Comparison of ENCODE assay signal across 8 cellular contexts in the genomic region with DNA sequence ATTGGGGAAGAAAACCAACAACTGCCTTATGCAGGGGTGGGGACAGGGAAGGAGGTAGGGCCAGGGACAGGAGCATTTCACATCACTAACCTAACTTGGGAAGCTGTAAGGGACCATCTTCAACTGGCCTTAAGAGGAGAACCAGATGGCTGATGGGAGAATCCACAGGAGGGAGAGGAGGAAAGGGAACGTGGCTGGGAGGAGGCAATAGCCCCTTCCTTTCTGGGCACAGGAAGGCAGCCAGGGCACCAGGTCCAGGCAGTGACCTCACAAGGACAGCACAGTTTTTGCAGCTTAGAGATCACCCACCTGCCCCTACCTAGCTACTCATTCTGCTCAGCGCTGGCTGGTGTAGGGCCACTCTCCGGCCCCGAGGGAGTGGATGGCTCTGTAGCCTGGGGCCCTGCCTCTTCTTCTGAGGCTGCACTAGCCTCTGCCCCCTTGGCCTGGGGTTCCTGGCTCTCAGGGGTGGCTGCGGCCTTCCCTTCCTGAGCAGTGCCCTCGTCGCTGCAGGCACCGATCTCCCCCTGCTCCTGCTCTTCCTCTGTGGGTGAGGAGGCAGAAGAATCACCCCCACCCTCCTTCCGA. TPM values are rescaled to one million over a fixed set of nuclear protein-coding genes. Genes with fewer than 3 reads are reported as not detected.
DNase-seq lines count a peak whose midpoint lies in the region; ATAC-seq and TF ChIP-seq lines count a peak whose summit lies in the region.

No MANE protein-coding gene starts in this region.

- H3K27me3 ChIP-seq in A673 (replicated peaks; ENCODE audit: insufficient read depth, low read depth, low read length, poor library complexity) (no peaks in the 10 kb centered on the region), adrenal gland (no peaks in the 10 kb centered on the region)

- peak overlapping the region; percentile 99 for H3K4me3 ChIP-seq in A673 (ENCODE audit: low read depth, low read length, poor library complexity, severe bottlenecking)
- peak overlapping the region in 2 of 4 donors; percentile 40 to 91 for H3K4me3 ChIP-seq in adrenal gland

- WGBS in adrenal gland, 4 donors: 6 to 36% (median 20%) methylated on average over 2 to 9 of the region's 9 CpGs

- H3K36me3 Mint-ChIP-seq in memory B cell: peaks cover 23% of the 10 kb centered on the region

- peak overlapping the region; percentile 85 for H3K4me3 Mint-ChIP-seq in memory B cell

- H3K4me1 ChIP-seq in A673 (ENCODE audit: insufficient read depth, low read length, poor library complexity, severe bottlenecking): peaks cover 15% of the 10 kb centered on the region
- H3K4me1 ChIP-seq in adrenal gland (replicated peaks in 1 of 2): peaks cover 6 to 27% of the 10 kb centered on the region in 2 donors

- POLR2A ChIA-PET in A673 (lab: Charles Lee; ENCODE audit: low non-redundant PET): no interaction called here

- peak; percentile 37 for DNase-seq in A673 (ENCODE audit: low spot score)
- DNase-seq in GM20000 (ENCODE audit: low spot score): peak; percentile 10
- no peak for DNase-seq in adrenal gland
- DNase-seq in memory B cell (ENCODE audit: low spot score in 2 of 2): no peak
- DNase-seq in KG1 (lab: John Stamatoyannopoulos, UW): no peak
- no peak for DNase-seq in midbrain (lab: John Stamatoyannopoulos, UW)

- no peak for TF ChIP-seq POLR2A in adrenal gland (IDR thresholded peaks at IDR 0.05)

- H3K27ac ChIP-seq in A673 (ENCODE audit: low read depth, low read length, poor library complexity, severe bottlenecking) (peak overlapping the region; percentile 96), adrenal gland (peak overlapping the region in 3 of 5 donors; percentile 6 to 81 (median 49))

- no peak for TF ChIP-seq CTCF in A673 (conservative IDR thresholded peaks at IDR 0.05; ENCODE audit: low read depth, low read length)
- no peak for TF ChIP-seq CTCF in GM20000 (IDR thresholded peaks at IDR 0.05; ENCODE audit: extremely low read depth, missing control alignments)
- no peak for TF ChIP-seq CTCF in adrenal gland (IDR thresholded peaks at IDR 0.05)

- H3K27ac Mint-ChIP-seq in memory B cell: peak overlapping the region; percentile 79

- CTCF ChIA-PET in A673 (lab: Charles Lee): no interaction called here

- no peaks in the 10 kb centered on the region for H3K9me3 Mint-ChIP-seq in memory B cell

- H3K27me3 Mint-ChIP-seq in memory B cell: no peaks in the 10 kb centered on the region

- no TSS peak for BruUV-seq in A673 (replicated peaks; lab: Mats Ljungman, UMichigan)

- H3K36me3 ChIP-seq in A673 (ENCODE audit: insufficient read depth, low read length, poor library complexity, severe bottlenecking): peaks cover 51% of the 10 kb centered on the region
- peaks cover 0 to 43% of the 10 kb centered on the region in 2 donors for H3K36me3 ChIP-seq in adrenal gland (replicated peaks in 1 of 2)

- intact Hi-C loops in A673 (cut with micrococcal nuclease; ENCODE audit: unreplicated experiment): loop anchor here (10.0 kb wide), 1 partner anchor 110 kb away; the partner anchor contains the start of genes EIF3I and TMEM234
- intact Hi-C loops in adrenal gland (cut with DNase I): no loop called here

- H3K9me3 ChIP-seq in A673 (ENCODE audit: low read depth, low read length, poor library complexity, severe bottlenecking): no peaks in the 10 kb centered on the region
- no peaks in the 10 kb centered on the region for H3K9me3 ChIP-seq in adrenal gland (replicated peaks in 1 of 3)

- peaks cover 38% of the 10 kb centered on the region for H3K4me1 Mint-ChIP-seq in memory B cell

- ATAC-seq in memory B cell (ENCODE audit: low read depth) (no peak), HG02642 (IDR thresholded peaks at IDR 0.05; ENCODE audit: poor library complexity, unreplicated experiment) (no peak), HG02870 (IDR thresholded peaks at IDR 0.05; ENCODE audit: unreplicated experiment) (no peak)

RNA-seq across cellular contexts. Expression of gene MARCKSL1, which starts 1.7 kb away (rescaled TPM):
- total RNA-seq in A673 (2021) (425 and 445 TPM in 2 replicates), adrenal gland (10 to 100 TPM; 24.2 to 82.2 (median 50.0) TPM)
- 10 to 100 TPM; 34.4 to 54.8 (median 49.2) TPM for polyA plus RNA-seq in adrenal gland

RNA-seq across cellular contexts. Expression of gene FAM229A, which starts 27.9 kb away (rescaled TPM):
- total RNA-seq in A673 (2021) (4.7 and 5.2 TPM in 2 replicates), adrenal gland (10 to 100 TPM in 3 of 8 donors, 1 to 10 TPM in 5; 1.3 to 12.8 (median 5.8) TPM)
- 100 to 1,000 TPM in 1 of 3 donors, 10 to 100 TPM in 1, 1 to 10 TPM in 1; 1.6 to 110 (median 56.7) TPM for polyA plus RNA-seq in adrenal gland

RNA-seq across cellular contexts. Expression of gene TSSK3, which starts 28.0 kb away (rescaled TPM):
- 3.9 and 4.3 TPM in 2 replicates for total RNA-seq in A673 (2021)
- 1 to 10 TPM in 5 of 8 donors, under 1 TPM in 2, not detected in 1; 0.69 to 5.3 (median 2.4) TPM for total RNA-seq in adrenal gland
- polyA plus RNA-seq in adrenal gland: 1 to 10 TPM in 2 of 3 donors, under 1 TPM in 1; 0.84 to 2.1 (median 1.2) TPM

RNA-seq across cellular contexts. Expression of gene HDAC1, which starts 42.5 kb away (rescaled TPM):
- total RNA-seq in A673 (2021) (192 and 195 TPM in 2 replicates), adrenal gland (10 to 100 TPM; 52.2 to 93.1 (median 74.7) TPM)
- 10 to 100 TPM; 54.4 to 70.1 (median 59.6) TPM for polyA plus RNA-seq in adrenal gland

RNA-seq across cellular contexts. Expression of gene BSDC1, which starts 59.9 kb away (rescaled TPM):
- total RNA-seq in A673 (2021) (47.4 and 48.0 TPM in 2 replicates), adrenal gland (100 to 1,000 TPM in 7 of 8 donors, 10 to 100 TPM in 1; 95.5 to 153 (median 112) TPM)
- 10 to 100 TPM; 47.9 to 80.2 (median 63.9) TPM for polyA plus RNA-seq in adrenal gland

Comparison
In these comparisons a context has a peak if more than half of its experiments do, and no peak if none do; other contexts are left out.
1. DNase-seq: peak in A673 (single experiment) and GM20000 (single experiment); none in adrenal gland (0 of 7), memory B cell (0 of 2), KG1 (single experiment) and midbrain (single experiment).